Comparison of ENCODE assay signal across 8 cellular contexts in the genomic region with DNA sequence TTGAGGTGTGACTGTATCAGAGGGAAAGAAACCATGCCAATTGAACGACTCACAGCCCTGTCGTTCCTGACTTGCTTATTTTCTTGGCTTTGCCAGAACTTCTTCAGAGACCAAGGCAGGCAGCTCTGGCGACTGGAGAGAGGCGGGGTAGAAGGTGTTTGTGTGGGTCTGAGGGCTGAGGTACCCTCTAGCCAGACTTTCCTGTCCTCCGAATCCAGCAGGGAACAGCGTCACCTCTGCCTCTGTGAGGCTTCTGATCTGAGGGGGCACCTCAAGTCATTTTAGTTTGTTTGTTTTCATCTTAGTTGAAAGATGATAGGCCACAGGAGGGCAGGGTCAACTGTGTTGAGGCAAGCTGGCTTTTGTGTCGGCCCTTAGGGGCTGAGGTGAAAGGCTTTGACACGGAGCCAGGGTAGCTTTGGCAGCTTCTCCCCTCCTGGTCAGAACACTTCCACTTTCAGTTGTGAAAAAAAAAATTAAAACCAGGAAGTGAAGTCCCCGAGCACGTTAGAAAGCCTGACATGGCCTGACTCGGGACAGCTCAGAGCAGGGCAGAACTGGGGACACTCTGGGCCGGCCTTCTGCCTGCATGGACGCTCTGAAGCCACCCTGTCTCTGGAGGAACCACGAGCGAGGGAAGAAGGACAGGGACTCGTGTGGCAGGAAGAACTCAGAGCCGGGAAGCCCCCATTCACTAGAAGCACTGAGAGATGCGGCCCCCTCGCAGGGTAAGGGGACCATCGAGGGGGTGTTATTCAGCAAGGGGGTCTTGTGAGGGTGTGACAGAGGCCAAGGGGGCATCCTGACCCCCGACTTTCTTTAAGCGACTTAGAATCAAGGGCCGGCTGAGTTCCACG. TPM values are rescaled to one million over a fixed set of nuclear protein-coding genes. Genes with fewer than 3 reads are reported as not detected.
A peak's percentile ranks its signal among the peaks of the same experiment; 100 is the strongest.
DNase-seq lines count a peak whose midpoint lies in the region; ATAC-seq and TF ChIP-seq lines count a peak whose summit lies in the region.

No MANE protein-coding gene starts in this region.

- H3K36me3 ChIP-seq in SK-N-SH (replicated peaks in 1 of 2; ENCODE audit: control insufficient read depth in 1 of 2, insufficient read depth in 2 of 2, low read length in 1 of 2): no peaks in the 10 kb centered on the region

- H3K4me2 ChIP-seq in SK-N-SH: no peak overlapping the region

- H3K27me3 ChIP-seq in SK-N-SH (ENCODE audit: insufficient read depth): no peaks in the 10 kb centered on the region

- no peaks in the 10 kb centered on the region for H3K9me3 ChIP-seq in SK-N-SH

- no peaks in the 10 kb centered on the region for H3K4me1 ChIP-seq in SK-N-SH (ENCODE audit: control insufficient read depth in 1 of 2, insufficient read depth in 2 of 2, low read depth in 1 of 2, low read length in 1 of 2)

- H3K79me2 ChIP-seq in SK-N-SH (ENCODE audit: insufficient read depth): no peaks in the 10 kb centered on the region

- POLR2A ChIA-PET in SK-N-SH (lab: Yijun Ruan, JAX) (no interaction called here), RWPE1 (lab: Yijun Ruan, JAX; ENCODE audit: low non-redundant PET) (no interaction called here)

- H3K4me3 ChIP-seq in SK-N-SH (ENCODE audit: low read depth in 2 of 2, low read length in 1 of 2): no peak overlapping the region

- H4K20me1 ChIP-seq in SK-N-SH (ENCODE audit: insufficient read depth): no peaks in the 10 kb centered on the region

- ATAC-seq in SK-N-SH treated with all-trans-retinoic acid at 6 μM for 48 hours: no peak
- peak; percentile 85 for ATAC-seq in HG03064 (IDR thresholded peaks at IDR 0.05; ENCODE audit: low read depth, unreplicated experiment)

- H3K9ac ChIP-seq in SK-N-SH: no peak overlapping the region

- TF ChIP-seq EP300 in SK-N-SH (IDR thresholded peaks at IDR 0.05; ENCODE audit: borderline replicate concordance in 1 of 2, low read depth in 1 of 2, low read length in 1 of 2): no peak

- no peaks in the 10 kb centered on the region for H3F3A ChIP-seq in SK-N-SH (replicated peaks; ENCODE audit: insufficient read depth)

- H3K9me2 ChIP-seq in SK-N-SH: no peaks in the 10 kb centered on the region

- intact Hi-C loops in posterior cingulate gyrus (cut with DNase I): no loop called here

- no peak for TF ChIP-seq RAD21 in SK-N-SH (IDR thresholded peaks at IDR 0.05; ENCODE audit: low read length)

- TF ChIP-seq CTCF in SK-N-SH (IDR thresholded peaks at IDR 0.05) (no peak), RWPE1 (conservative IDR thresholded peaks at IDR 0.05; ENCODE audit: low read depth) (no peak)

- peak overlapping the region; percentile 72; the same call in 1 of the 2 replicates for H2AFZ ChIP-seq in SK-N-SH (ENCODE audit: low read depth)

- DNase-seq in SK-N-SH (no peak), RWPE1 (ENCODE audit: low spot score) (peak; percentile 34), kidney glomerular epithelial cell (lab: John Stamatoyannopoulos, UW) (peak; percentile 19), posterior cingulate gyrus (no peak)
- peak; percentile 40 for DNase-seq in stimulated activated CD4-positive, alpha-beta T cell treated with anti-CD3 and anti-CD28 coated beads, Interleukin-4, amount 100 ng/mL, for 24 hours

- H3K27ac ChIP-seq in SK-N-SH (ENCODE audit: low read depth in 2 of 2, low read length in 1 of 2) (no peak overlapping the region), RWPE1 (peak overlapping the region; percentile 58), angular gyrus (ENCODE audit: low read depth, low read length) (peak overlapping the region; percentile 48)

- WGBS in SK-N-SH (ENCODE audit: low lambda C conversion rate): 64% methylated on average over 21 of the region's 24 CpGs

- CTCF ChIA-PET in SK-N-SH (lab: Yijun Ruan, JAX) (interaction anchor here (1.2 to 1.3 kb wide), 2 partner anchors 28 to 59 kb away, joined by 4 read pairs; no protein-coding TSS in a partner anchor), RWPE1 (lab: Yijun Ruan, JAX) (interaction anchor here (0.6 kb wide), 1 partner anchor 295 kb away, joined by 4 read pairs; no protein-coding TSS in a partner anchor)

TF ChIP-seq in SK-N-SH, 30 proteins besides CTCF, POLR2A, EP300 and RAD21 (continues in another document):
- TF ChIP-seq NRF1 (IDR thresholded peaks at IDR 0.05; ENCODE audit: low read depth, low read length) (no peak), RCOR1 (IDR thresholded peaks at IDR 0.05; ENCODE audit: low read length) (no peak), SIN3A (IDR thresholded peaks at IDR 0.05; ENCODE audit: borderline replicate concordance, low read depth, low read length) (no peak), EZH2phosphoT487 (IDR thresholded peaks at IDR 0.05; ENCODE audit: borderline replicate concordance, low read depth) (no peak), FOXJ3 (CRISPR knock-in tag; IDR thresholded peaks at IDR 0.05) (no peak), TCF12 (IDR thresholded peaks at IDR 0.05) (no peak), MEF2A (IDR thresholded peaks at IDR 0.05; ENCODE audit: borderline replicate concordance, low read depth) (no peak), TAF1 (IDR thresholded peaks at IDR 0.05; ENCODE audit: borderline replicate concordance, low read depth, low read length) (no peak), FOXM1 (IDR thresholded peaks at IDR 0.05; ENCODE audit: low read depth) (no peak), JUND (IDR thresholded peaks at IDR 0.05) (no peak), ELF1 (IDR thresholded peaks at IDR 0.05) (no peak)
- TF ChIP-seq, protein P1, sequence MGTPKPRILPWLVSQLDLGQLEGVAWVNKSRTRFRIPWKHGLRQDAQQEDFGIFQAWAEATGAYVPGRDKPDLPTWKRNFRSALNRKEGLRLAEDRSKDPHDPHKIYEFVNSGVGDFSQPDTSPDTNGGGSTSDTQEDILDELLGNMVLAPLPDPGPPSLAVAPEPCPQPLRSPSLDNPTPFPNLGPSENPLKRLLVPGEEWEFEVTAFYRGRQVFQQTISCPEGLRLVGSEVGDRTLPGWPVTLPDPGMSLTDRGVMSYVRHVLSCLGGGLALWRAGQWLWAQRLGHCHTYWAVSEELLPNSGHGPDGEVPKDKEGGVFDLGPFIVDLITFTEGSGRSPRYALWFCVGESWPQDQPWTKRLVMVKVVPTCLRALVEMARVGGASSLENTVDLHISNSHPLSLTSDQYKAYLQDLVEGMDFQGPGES (IDR thresholded peaks at IDR 0.05; ENCODE audit: low read depth, low read length): no peak

TF ChIP-seq in SK-N-SH treated with all-trans-retinoic acid at 6 μM for 48 hours, 23 proteins besides CTCF, POLR2A, EP300 and RAD21:
- no peak for TF ChIP-seq GLIS3 (CRISPR knock-in tag; IDR thresholded peaks at IDR 0.05)
- TF ChIP-seq ARNTL (CRISPR knock-in tag; IDR thresholded peaks at IDR 0.05; ENCODE audit: borderline replicate concordance, low read depth): no peak

RNA-seq across cellular contexts. Expression of a gene that starts 2.0 kb away (rescaled TPM):
- polyA plus RNA-seq in SK-N-SH (2012; rRNA removed): 0.08 and 0.10 TPM in 2 replicates
- 0.06 and 0.17 TPM in 2 replicates for polyA plus RNA-seq in SK-N-SH (2012; cell fraction: cytosol; rRNA removed)
- polyA plus RNA-seq in SK-N-SH (2012; cell fraction: nucleus; rRNA removed): 0.13 and 0.35 TPM in 2 replicates

Comparison
In these comparisons a context has a peak if more than half of its experiments do, and no peak if none do; other contexts are left out.
1. DNase-seq: peak in RWPE1 (single experiment), kidney glomerular epithelial cell (single experiment) and stimulated activated CD4-positive, alpha-beta T cell treated with anti-CD3 and anti-CD28 coated beads, Interleukin-4, amount 100 ng/mL, for 24 hours (single experiment); none in SK-N-SH (single experiment) and posterior cingulate gyrus (0 of 10).
2. H3K27ac ChIP-seq: peak in RWPE1 (single experiment) and angular gyrus (single experiment); none in SK-N-SH (0 of 2).